Comparison of ENCODE assay signal across 8 cellular contexts in the genomic region with DNA sequence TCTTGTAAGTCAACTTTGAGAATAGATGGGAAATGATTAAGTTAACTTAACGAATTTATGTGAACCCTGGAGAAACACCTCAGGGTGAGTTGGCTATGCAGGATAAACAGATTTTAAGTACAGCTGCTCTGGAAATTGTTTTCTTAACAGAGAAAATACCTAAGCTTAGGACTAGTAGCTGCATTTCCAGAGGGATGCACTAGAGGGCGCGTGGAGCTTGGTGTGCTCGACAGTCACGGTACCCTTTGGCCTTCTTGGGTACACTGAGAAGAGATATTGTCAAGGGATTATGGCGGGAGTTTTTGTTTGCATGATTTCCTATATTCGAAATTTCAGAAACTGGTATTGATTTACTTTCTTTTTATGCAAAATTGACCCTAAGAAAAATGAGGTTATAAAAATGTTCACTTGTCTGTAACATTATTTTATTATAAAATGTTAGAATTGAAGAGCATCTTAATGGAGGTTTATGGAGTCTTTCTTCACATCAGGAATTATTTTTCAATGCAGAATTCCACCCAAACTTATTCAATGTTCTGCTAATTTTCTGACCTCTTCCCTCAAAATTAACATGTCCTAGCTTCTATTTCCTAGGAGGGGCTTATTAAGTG. TPM values are rescaled to one million over a fixed set of nuclear protein-coding genes. Genes with fewer than 3 reads are reported as not detected.
DNase-seq lines count a peak whose midpoint lies in the region; ATAC-seq and TF ChIP-seq lines count a peak whose summit lies in the region.

No MANE protein-coding gene starts in this region.

- H3K27ac ChIP-seq in CD8-positive, alpha-beta memory T cell (ENCODE audit: low read depth, low read length) = no peak overlapping the region
- H3K27ac ChIP-seq in dorsolateral prefrontal cortex (no peak overlapping the region), lung (ENCODE audit: low read depth in 1 of 2, low read length in 1 of 2) (no peak overlapping the region)

- no peaks in the 10 kb centered on the region for H3K9me3 ChIP-seq in CD8-positive, alpha-beta memory T cell (ENCODE audit: low read length)
- H3K9me3 ChIP-seq in lung (ENCODE audit: control insufficient read depth in 2 of 2, insufficient read depth in 1 of 2, low read length in 1 of 2) = no peaks in the 10 kb centered on the region

- intact Hi-C loops in activated CD4-positive, alpha-beta T cell treated with anti-CD3 and anti-CD28 coated beads, Interleukin-2, amount 10 ng/mL, durations not matched to agents 24 days and 14 days (cut with micrococcal nuclease) = loop anchor here (5.0 kb wide), 1 partner anchor 682 kb away; no protein-coding TSS in a partner anchor
- intact Hi-C loops in dorsolateral prefrontal cortex (cut with DNase I) = loop anchor here in 1 of 2 donors (5.0 to 10.0 kb wide), 2 partner anchors 399 to 682 kb away; no protein-coding TSS in a partner anchor

- no peaks in the 10 kb centered on the region for H3K36me3 Mint-ChIP-seq in CD8-positive, alpha-beta memory T cell
- no peaks in the 10 kb centered on the region for H3K36me3 Mint-ChIP-seq in activated CD4-positive, alpha-beta T cell treated with anti-CD3 and anti-CD28 coated beads, Interleukin-2, amount 10 ng/mL, durations not matched to agents 24 days and 14 days (ENCODE audit: low read depth)

- H3K4me3 Mint-ChIP-seq in CD8-positive, alpha-beta memory T cell = no peak overlapping the region
- H3K4me3 Mint-ChIP-seq in activated CD4-positive, alpha-beta T cell treated with anti-CD3 and anti-CD28 coated beads, Interleukin-2, amount 10 ng/mL, durations not matched to agents 24 days and 14 days = no peak overlapping the region

- peaks cover 0 to 4% (median 0%) of the 10 kb centered on the region in 5 donors for H3K9me3 Mint-ChIP-seq in CD8-positive, alpha-beta memory T cell
- H3K9me3 Mint-ChIP-seq in activated CD4-positive, alpha-beta T cell treated with anti-CD3 and anti-CD28 coated beads, Interleukin-2, amount 10 ng/mL, durations not matched to agents 24 days and 14 days = no peaks in the 10 kb centered on the region

- H3K27me3 ChIP-seq in CD8-positive, alpha-beta memory T cell (ENCODE audit: insufficient read depth, low read length, poor library complexity, severe bottlenecking) = no peaks in the 10 kb centered on the region
- H3K27me3 ChIP-seq in dorsolateral prefrontal cortex = peaks cover 0 to 7% (median 0%) of the 10 kb centered on the region in 45 donors
- no peaks in the 10 kb centered on the region for H3K27me3 ChIP-seq in lung (ENCODE audit: control insufficient read depth, insufficient read depth)

- H3K4me3 ChIP-seq in CD8-positive, alpha-beta memory T cell (ENCODE audit: low read length) = no peak overlapping the region
- H3K4me3 ChIP-seq in dorsolateral prefrontal cortex (no peak overlapping the region), lung (no peak overlapping the region)

- peak; percentile 15 to 51 (median 35) for DNase-seq in CD8-positive, alpha-beta memory T cell
- peak; percentile 36 to 57 for DNase-seq in NCI-H524 (lab: John Stamatoyannopoulos, UW)
- peak; percentile 87 for DNase-seq in activated CD4-positive, alpha-beta T cell treated with anti-CD3 and anti-CD28 coated beads, Interleukin-2, amount 10 ng/mL, durations not matched to agents 24 days and 14 days
- peak; percentile 37 to 86 (median 69) for DNase-seq in dorsolateral prefrontal cortex
- DNase-seq in lung (ENCODE audit: low spot score) = peak; percentile 67
- DNase-seq in stimulated activated CD8-positive, alpha-beta memory T cell treated with anti-CD3 and anti-CD28 coated beads, Interleukin-12 subunit alpha, Interleukin-12 subunit beta, amount 100 ng/mL, for 4 hours (ENCODE audit: low read depth) = peak; percentile 12

- 1 to 2% methylated on average over 7 of the region's 7 CpGs for WGBS in lung, 2 donors

- H3K36me3 ChIP-seq in CD8-positive, alpha-beta memory T cell (ENCODE audit: insufficient read depth, low read length) = no peaks in the 10 kb centered on the region
- H3K36me3 ChIP-seq in lung (ENCODE audit: control insufficient read depth in 2 of 2, insufficient read depth in 2 of 2, low read length in 2 of 2) = no peaks in the 10 kb centered on the region

- TF ChIP-seq CTCF in dorsolateral prefrontal cortex (IDR thresholded peaks at IDR 0.05 in 54 of 56, conservative IDR thresholded peaks at IDR 0.05 in 2 of 56; ENCODE audit: low read depth in 1 of 56, partially characterized antibody in 56 of 56) = peak; percentile 66 to 94 (median 82)
- TF ChIP-seq CTCF in lung (IDR thresholded peaks at IDR 0.05; ENCODE audit: control extremely low read depth, extremely low read depth) = peak; percentile 49

- H3K27me3 Mint-ChIP-seq in CD8-positive, alpha-beta memory T cell = peaks cover 2 to 3% of the 10 kb centered on the region in 2 donors
- no peaks in the 10 kb centered on the region for H3K27me3 Mint-ChIP-seq in activated CD4-positive, alpha-beta T cell treated with anti-CD3 and anti-CD28 coated beads, Interleukin-2, amount 10 ng/mL, durations not matched to agents 24 days and 14 days

- H3K4me1 Mint-ChIP-seq in CD8-positive, alpha-beta memory T cell = no peaks in the 10 kb centered on the region
- no peaks in the 10 kb centered on the region for H3K4me1 Mint-ChIP-seq in activated CD4-positive, alpha-beta T cell treated with anti-CD3 and anti-CD28 coated beads, Interleukin-2, amount 10 ng/mL, durations not matched to agents 24 days and 14 days

- ATAC-seq in GM19397 (IDR thresholded peaks at IDR 0.05; ENCODE audit: unreplicated experiment) = peak; percentile 89
- peak; percentile 85 for ATAC-seq in HG03460 (IDR thresholded peaks at IDR 0.05; ENCODE audit: unreplicated experiment)
- no peak for ATAC-seq in lung (ENCODE audit: insufficient read depth, low FRiP score)

- POLR2A ChIA-PET in CD8-positive, alpha-beta memory T cell (lab: Charles Lee) = no interaction called here

- no peak overlapping the region for H3K27ac Mint-ChIP-seq in CD8-positive, alpha-beta memory T cell
- no peak overlapping the region for H3K27ac Mint-ChIP-seq in activated CD4-positive, alpha-beta T cell treated with anti-CD3 and anti-CD28 coated beads, Interleukin-2, amount 10 ng/mL, durations not matched to agents 24 days and 14 days

- H3K4me1 ChIP-seq in CD8-positive, alpha-beta memory T cell (ENCODE audit: insufficient read depth, low read length) = no peaks in the 10 kb centered on the region
- no peaks in the 10 kb centered on the region for H3K4me1 ChIP-seq in lung (ENCODE audit: control insufficient read depth in 2 of 2, insufficient read depth in 2 of 2, low read length in 2 of 2)

- CTCF ChIA-PET in CD8-positive, alpha-beta memory T cell (lab: Charles Lee) = interaction anchor here (0.7 to 1.5 kb wide), 8 partner anchors 10 to 39 kb away, joined by 3 to 6 read pairs (median 3); no protein-coding TSS in a partner anchor

RNA-seq across cellular contexts. Expression of gene MYO3A, which starts 58.4 kb away (rescaled TPM):
- total RNA-seq in CD8-positive, alpha-beta memory T cell = not detected
- polyA plus RNA-seq in CD8-positive, alpha-beta memory T cell = not detected
- not detected in 2 replicates for total RNA-seq in activated CD4-positive, alpha-beta T cell treated with anti-CD3 and anti-CD28 coated beads, Interleukin-2, amount 10 ng/mL, durations not matched to agents 24 days and 14 days
- total RNA-seq in dorsolateral prefrontal cortex = 1 to 10 TPM in 8 of 120 experiments, under 1 TPM in 74, not detected in 38; 0.07 to 3.7 (median 0.35) TPM
- total RNA-seq in lung = 1 to 10 TPM in 1 of 2 donors, under 1 TPM in 1; 0.55 to 5.7 TPM
- polyA plus RNA-seq in lung = under 1 TPM; 0.08 to 0.14 TPM

Comparison
In these comparisons a context has a peak if more than half of its experiments do, and no peak if none do; other contexts are left out.
1. DNase-seq: peak in every context shown above with its lines; median percentile 87 in activated CD4-positive, alpha-beta T cell treated with anti-CD3 and anti-CD28 coated beads, Interleukin-2, amount 10 ng/mL, durations not matched to agents 24 days and 14 days; 69 in dorsolateral prefrontal cortex; 67 in lung; 46 in NCI-H524; 35 in CD8-positive, alpha-beta memory T cell; 12 in stimulated activated CD8-positive, alpha-beta memory T cell treated with anti-CD3 and anti-CD28 coated beads, Interleukin-12 subunit alpha, Interleukin-12 subunit beta, amount 100 ng/mL, for 4 hours.